Comparison of ENCODE assay signal across 10 cellular contexts in genomic region chr5:111735829-111736228, GRCh38. TPM values are rescaled to one million over a fixed set of nuclear protein-coding genes. Genes with fewer than 3 reads are reported as not detected.
DNase-seq lines count a peak whose midpoint lies in the region; ATAC-seq and TF ChIP-seq lines count a peak whose summit lies in the region.
"Had no signal": no experiment of that assay in that cellular context is flagged by ENCODE, and none has a peak within 500 bp of the region (broad histone marks: within the 10 kb centered on the region; RNA-seq: fewer than 3 reads in every experiment).

No MANE protein-coding gene starts in this region.

- peaks cover 62% of the 10 kb centered on the region for H3K4me1 ChIP-seq in psoas muscle
- peaks cover 6% of the 10 kb centered on the region for H3K4me1 ChIP-seq in testis

- intact Hi-C loops in psoas muscle (cut with DNase I) = loop anchor here in 1 of 2 donors (10.0 kb wide), 1 partner anchor 409 kb away; no protein-coding TSS in a partner anchor
- intact Hi-C loops in testis (cut with DNase I; ENCODE audit: low total_unique reads) = no loop called here

- H3K27ac ChIP-seq in psoas muscle (peak overlapping the region; percentile 81), testis (no peak overlapping the region)

- H3K9me3 ChIP-seq in psoas muscle (no peaks in the 10 kb centered on the region), testis (no peaks in the 10 kb centered on the region)

- TF ChIP-seq POLR2A in testis (IDR thresholded peaks at IDR 0.05) = no peak

- ATAC-seq in esophagus mucosa (peak; percentile 64), psoas muscle (peak; percentile 95 to 99 (median 99)), GM21515 (IDR thresholded peaks at IDR 0.05; ENCODE audit: unreplicated experiment) (no peak)
- ATAC-seq: HepG2, T-helper 17 cell had no signal

- peak; percentile 69 for DNase-seq in DMS 273 treated with DMSO at 0.1 percent for 48 hours (lab: John Stamatoyannopoulos, UW)
- peak; percentile 26 for DNase-seq in NCI-H460 (ENCODE audit: extremely low read depth, low read depth)
- DNase-seq in psoas muscle = peak; percentile 77 to 88
- no peak for DNase-seq in Kasumi-1 (lab: John Stamatoyannopoulos, UW)
- no peak for DNase-seq in testis
- no peak for DNase-seq in NCI-H1092 treated with DMSO at 0.1 percent for 48 hours (lab: John Stamatoyannopoulos, UW)
- DNase-seq: T-helper 17 cell had no signal

- TF ChIP-seq CTCF in psoas muscle (IDR thresholded peaks at IDR 0.05) (no peak), testis (IDR thresholded peaks at IDR 0.05) (no peak)

- H3K27me3 ChIP-seq in psoas muscle (ENCODE audit: insufficient read depth in 3 of 3, low read length in 2 of 3) = no peaks in the 10 kb centered on the region
- H3K27me3 ChIP-seq in testis = no peaks in the 10 kb centered on the region

- no peaks in the 10 kb centered on the region for H3K36me3 ChIP-seq in psoas muscle (ENCODE audit: insufficient read depth in 1 of 2, low read depth in 1 of 2)
- H3K36me3 ChIP-seq in testis (ENCODE audit: low read depth, missing control alignments) = no peaks in the 10 kb centered on the region

- H3K4me3 ChIP-seq in psoas muscle (peak overlapping the region; percentile 20), testis (no peak overlapping the region)

- 19 to 29% (median 24%) methylated on average over 4 of the region's 4 CpGs for WGBS in psoas muscle, 3 donors
- 70 to 77% methylated on average over 4 of the region's 4 CpGs for WGBS in testis, 2 donors

RNA-seq across cellular contexts. Expression of gene NREP, which starts 21.2 kb away (rescaled TPM):
- total RNA-seq in NCI-H460 (2014; rRNA removed; shearing (Covaris generic)) = 19.0 and 23.0 TPM in 2 replicates
- polyA plus RNA-seq in NCI-H460 (2014; cell fraction: nucleus; rRNA removed) = 25.0 and 39.5 TPM in 2 replicates
- total RNA-seq in esophagus mucosa = 18.3 TPM
- total RNA-seq in psoas muscle = 10 to 100 TPM in 1 of 4 donors, 1 to 10 TPM in 3; 5.5 to 15.1 (median 7.4) TPM
- polyA plus RNA-seq in psoas muscle = 1 to 10 TPM; 4.7 to 4.8 (median 4.7) TPM
- 10 to 100 TPM; 17.0 to 25.2 TPM for total RNA-seq in testis
- 28.0 TPM for polyA plus RNA-seq in testis (ENCODE audit: insufficient read depth, low read depth, low replicate concordance)

Comparison
In these comparisons a context has a peak if more than half of its experiments do, and no peak if none do; other contexts are left out.
1. DNase-seq: peak in DMS 273 treated with DMSO at 0.1 percent for 48 hours (single experiment), NCI-H460 (single experiment) and psoas muscle (2 of 2); none in Kasumi-1 (0 of 2), testis (single experiment) and NCI-H1092 treated with DMSO at 0.1 percent for 48 hours (single experiment).